In the genomic region with DNA sequence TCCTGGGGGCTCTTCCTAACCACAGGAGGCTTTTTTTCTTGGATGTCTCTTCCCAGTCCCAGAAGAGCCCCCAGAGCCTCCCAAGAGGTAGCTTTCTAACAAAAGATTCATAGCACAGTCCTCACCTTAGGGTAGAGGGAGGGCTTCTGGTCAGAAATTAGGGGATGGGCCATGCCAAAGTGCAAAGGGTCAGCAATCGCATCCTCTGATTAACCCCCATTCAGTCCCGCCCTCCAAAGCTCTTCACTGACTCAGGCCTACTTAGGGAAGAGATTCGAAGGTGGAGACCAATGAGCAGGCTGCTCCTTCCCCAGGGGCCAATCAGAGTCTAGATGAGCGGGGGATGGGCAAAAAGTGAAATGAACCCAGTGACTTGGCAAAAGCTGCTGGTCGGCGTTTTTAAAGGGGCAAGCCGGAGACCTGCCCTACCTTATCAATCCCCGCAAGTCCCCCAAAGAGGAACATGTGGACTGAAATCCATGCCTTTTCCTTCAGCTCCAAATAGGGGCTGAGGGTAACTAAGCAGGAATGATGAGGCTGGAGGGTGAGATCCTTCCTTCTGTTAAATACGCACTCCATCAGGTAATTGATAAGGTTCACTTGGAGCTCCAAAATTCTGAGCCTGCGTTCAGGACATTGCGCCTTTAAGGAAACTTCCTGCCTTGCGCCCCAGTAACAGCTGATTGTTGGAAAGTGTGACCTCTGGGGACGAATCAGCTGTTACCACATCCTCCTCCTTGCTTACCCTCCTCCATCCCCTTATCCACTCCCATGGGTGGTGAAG, we compare ENCODE assay signal across 8 cellular contexts. TPM values are rescaled to one million over a fixed set of nuclear protein-coding genes. Genes with fewer than 3 reads are reported as not detected.
A peak's percentile ranks its signal among the peaks of the same experiment; 100 is the strongest.
DNase-seq lines count a peak whose midpoint lies in the region; ATAC-seq and TF ChIP-seq lines count a peak whose summit lies in the region.

No MANE protein-coding gene starts in this region.

- DNase-seq in AG20443 (ENCODE audit: low spot score) (peak; percentile 88), NCI-H510A treated with DMSO at 0.1 percent for 48 hours (lab: John Stamatoyannopoulos, UW) (peak; percentile 93), colonic mucosa (peak; percentile 98), kidney tubule cell (ENCODE audit: low spot score) (peak; percentile 99)
- DNase-seq in activated CD4-positive, alpha-beta T cell treated with anti-CD3 and anti-CD28 coated beads for 4 hours: peak; percentile 80 to 85
- DNase-seq in stimulated activated CD4-positive, alpha-beta T cell treated with anti-CD3 and anti-CD28 coated beads, Interleukin-1b, Interleukin-23, amount 100 ng/mL, for 1 hour (ENCODE audit: low read depth in 2 of 2): peak; percentile 57 to 60

- TF ChIP-seq CTCF in colonic mucosa (IDR thresholded peaks at IDR 0.05): no peak

- H3K9me3 ChIP-seq in colonic mucosa: no peaks in the 10 kb centered on the region

- intact Hi-C loops in colonic mucosa (cut with DNase I): no loop called here

- peak overlapping the region; percentile 93 to 94 for H3K9ac ChIP-seq in colonic mucosa (ENCODE audit: low read depth in 2 of 2, low read length in 2 of 2)

- peak overlapping the region; percentile 71 for H3K4me3 ChIP-seq in colonic mucosa

- H3K36me3 ChIP-seq in colonic mucosa: no peaks in the 10 kb centered on the region

- peak; percentile 44 for ATAC-seq in HG03432 (IDR thresholded peaks at IDR 0.05; ENCODE audit: unreplicated experiment)

- TF ChIP-seq POLR2A in GM19099 (IDR thresholded peaks at IDR 0.05; ENCODE audit: extremely low read depth, insufficient read length, low read depth): peak; percentile 67

- peaks cover 25% of the 10 kb centered on the region for H3K4me1 ChIP-seq in colonic mucosa

- no peaks in the 10 kb centered on the region for H3K27me3 ChIP-seq in colonic mucosa

- peak overlapping the region; percentile 99 for H3K27ac ChIP-seq in colonic mucosa

RNA-seq across cellular contexts. Expression of a gene that starts 6.9 kb away (rescaled TPM):
- total RNA-seq in colonic mucosa: 10 to 100 TPM; 30.2 to 32.6 TPM

RNA-seq across cellular contexts. Expression of a gene that starts 7.4 kb away (rescaled TPM):
- 10 to 100 TPM in 1 of 2 donors, 1 to 10 TPM in 1; 9.2 to 16.0 TPM for total RNA-seq in colonic mucosa

RNA-seq across cellular contexts. Expression of a gene that starts 25.6 kb away (rescaled TPM):
- 1 to 10 TPM; 1.0 to 1.7 TPM for total RNA-seq in colonic mucosa

RNA-seq across cellular contexts. Expression of a gene that starts 32.4 kb away (rescaled TPM):
- total RNA-seq in colonic mucosa: 100 to 1,000 TPM; 172 to 292 TPM

RNA-seq across cellular contexts. Expression of a gene that starts 44.8 kb away (rescaled TPM):
- total RNA-seq in colonic mucosa: 10 to 100 TPM; 13.3 to 39.7 TPM

Comparison
In these comparisons a context has a peak if more than half of its experiments do, and no peak if none do; other contexts are left out.
1. Peak in every context shown above with its lines: DNase-seq, ATAC-seq, H3K4me3 ChIP-seq and H3K27ac ChIP-seq.